9 cellular contexts compared by ENCODE assay signal in the genomic region with DNA sequence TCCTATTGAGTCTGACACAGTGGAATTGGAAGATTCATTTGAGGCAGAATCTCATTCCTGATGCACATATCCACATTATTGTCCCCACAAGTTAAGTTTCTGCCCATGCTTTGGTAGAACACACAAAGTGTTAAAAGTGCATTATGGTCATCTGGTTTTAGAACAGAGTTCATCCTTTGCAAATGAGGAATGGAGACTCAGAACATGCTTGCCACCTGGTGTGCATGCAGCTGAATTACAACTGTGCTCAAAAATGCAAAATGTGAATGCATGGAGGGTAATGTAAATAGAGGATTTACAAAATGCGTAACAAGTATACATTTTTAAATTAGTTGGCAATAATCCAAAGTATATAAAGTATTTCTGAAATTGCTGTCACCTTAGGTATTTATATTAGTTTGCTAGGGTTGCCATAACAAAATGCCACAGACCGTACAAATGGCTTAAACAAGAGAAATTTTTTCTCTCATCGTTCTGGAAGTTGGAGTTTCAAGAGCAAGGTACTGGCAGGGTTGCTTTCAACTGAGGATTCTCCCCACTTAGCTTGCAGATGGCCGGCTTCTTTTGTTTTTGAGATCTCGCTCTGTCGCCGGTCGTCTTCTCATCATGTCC.
DNase-seq lines count a peak whose midpoint lies in the region; ATAC-seq, FAIRE-seq and TF ChIP-seq lines count a peak whose summit lies in the region.
"Had no signal": no experiment of that assay in that cellular context is flagged by ENCODE, and none has a peak within 500 bp of the region (broad histone marks: within the 10 kb centered on the region; RNA-seq: fewer than 3 reads in every experiment).

No MANE protein-coding gene starts in this region.

- peak; percentile 86 for FAIRE-seq in HepG2 (lab: Jason Lieb, UNC)

- ATAC-seq in HepG2, result peak; percentile 78

- 33% methylated on average over 8 of the region's 8 CpGs for WGBS in HepG2 (ENCODE audit: low lambda C conversion rate)

- no peak for TF ChIP-seq POLR2A in HepG2 (IDR thresholded peaks at IDR 0.05; ENCODE audit: insufficient read depth in 1 of 2, low read depth in 2 of 2, low read length in 2 of 2)

- DNase-seq in SKM-1 treated with dmso at 0.1 percent for 144 hours (lab: John Stamatoyannopoulos, UW; ENCODE audit: unreplicated experiment), result peak; percentile 45
- no peak for DNase-seq in SKM-1 (lab: John Stamatoyannopoulos, UW; ENCODE audit: unreplicated experiment)
- peak; percentile 52 for DNase-seq in NCI-H1694 (lab: John Stamatoyannopoulos, UW)
- DNase-seq in astrocyte of the spinal cord (ENCODE audit: low read depth, low spot score), result peak; percentile 33
- DNase-seq in HepG2 (ENCODE audit: low spot score), result peak; percentile 13
- DNase-seq in ureter (ENCODE audit: low spot score), result no peak
- no peak for DNase-seq in activated CD4-positive, alpha-beta T cell treated with anti-CD3 and anti-CD28 coated beads, Interleukin-2, amount 10 ng/mL, durations not matched to agents 7 days and 5 days

- peak; percentile 21; the same call in 1 of the 2 replicates for TF ChIP-seq CTCF in HEK293 (tag by site-specific recombination; IDR thresholded peaks at IDR 0.05)
- peak; percentile 80 for TF ChIP-seq CTCF in astrocyte of the spinal cord (IDR thresholded peaks at IDR 0.05; ENCODE audit: low read depth, low read length)
- TF ChIP-seq CTCF in HepG2 (CRISPR knock-in tag; IDR thresholded peaks at IDR 0.05), result peak; percentile 76

- H3K27me3 ChIP-seq in HepG2 (ENCODE audit: control insufficient read depth in 1 of 2, insufficient read depth in 2 of 2, low read length in 2 of 2), result no peaks in the 10 kb centered on the region

- no peak overlapping the region for H3K27ac Mint-ChIP-seq in activated CD4-positive, alpha-beta T cell treated with anti-CD3 and anti-CD28 coated beads, Interleukin-2, amount 10 ng/mL, durations not matched to agents 7 days and 5 days
- H3K27ac Mint-ChIP-seq: activated naive CD4-positive, alpha-beta T cell treated with anti-CD3 and anti-CD28 coated beads, Interleukin-2, amount 50 U/mL, for 24 hours had no signal

- H3K79me2 ChIP-seq in HepG2 (ENCODE audit: insufficient read depth, low read length), result no peaks in the 10 kb centered on the region

- H3K27ac ChIP-seq in HEK293 (ENCODE audit: extremely low read depth, low read depth, low read length), result no peak overlapping the region
- no peak overlapping the region for H3K27ac ChIP-seq in HepG2 (ENCODE audit: extremely low read length, insufficient read depth, low read length)

- POLR2A ChIA-PET in HEK293 (lab: Yijun Ruan, JAX), result no interaction called here
- POLR2A ChIA-PET in HepG2 (lab: Yijun Ruan, JAX), result no interaction called here
- POLR2A ChIA-PET in activated CD4-positive, alpha-beta T cell treated with anti-CD3 and anti-CD28 coated beads, Interleukin-2, amount 10 ng/mL, durations not matched to agents 7 days and 5 days (lab: Charles Lee), result no interaction called here

- H3K27me3 Mint-ChIP-seq in activated CD4-positive, alpha-beta T cell treated with anti-CD3 and anti-CD28 coated beads, Interleukin-2, amount 10 ng/mL, durations not matched to agents 7 days and 5 days, result no peaks in the 10 kb centered on the region
- H3K27me3 Mint-ChIP-seq: activated naive CD4-positive, alpha-beta T cell treated with anti-CD3 and anti-CD28 coated beads, Interleukin-2, amount 50 U/mL, for 24 hours had no signal

- no peaks in the 10 kb centered on the region for H3K9me3 Mint-ChIP-seq in activated CD4-positive, alpha-beta T cell treated with anti-CD3 and anti-CD28 coated beads, Interleukin-2, amount 10 ng/mL, durations not matched to agents 7 days and 5 days

- H3K4me2 ChIP-seq in HepG2 (ENCODE audit: low read depth, low read length), result no peak overlapping the region

- H3K4me1 Mint-ChIP-seq in activated CD4-positive, alpha-beta T cell treated with anti-CD3 and anti-CD28 coated beads, Interleukin-2, amount 10 ng/mL, durations not matched to agents 7 days and 5 days, result no peaks in the 10 kb centered on the region
- H3K4me1 Mint-ChIP-seq: activated naive CD4-positive, alpha-beta T cell treated with anti-CD3 and anti-CD28 coated beads, Interleukin-2, amount 50 U/mL, for 24 hours had no signal

- H3K9ac ChIP-seq in HepG2 (ENCODE audit: insufficient read depth, low read depth, low read length), result no peak overlapping the region

- in situ Hi-C loops in astrocyte of the spinal cord (cut with HindIII; ENCODE audit: low sequenced_read_pairs), result no loop called here
- in situ Hi-C loops in HepG2 (cut with HindIII; ENCODE audit: extremely low pct_ligation_motif_present, low pct_unique_long_range_greater_than_20kb), result loop anchor here (5.0 kb wide), 1 partner anchor 1088 kb away; a partner anchor contains a TSS

- no TSS peak for BruUV-seq in HepG2 (replicated peaks; lab: Mats Ljungman, UMichigan)

- H3K4me3 ChIP-seq in HEK293 (ENCODE audit: low read depth, low read length) (no peak overlapping the region), astrocyte of the spinal cord (ENCODE audit: low read depth, low read length) (no peak overlapping the region), HepG2 (replicated peaks in 1 of 3; ENCODE audit: insufficient read depth in 1 of 3, low read depth in 2 of 3, low read length in 3 of 3) (no peak overlapping the region)

- CTCF ChIA-PET in HEK293 (lab: Yijun Ruan, JAX) (interaction anchor here (0.6 to 5.3 kb wide), 8 partner anchors 10 to 1092 kb away, joined by 3 to 80 read pairs (median 4); a partner anchor contains a TSS), HepG2 (lab: Yijun Ruan, JAX; ENCODE audit: low intra/inter-chr PET ratio, low total read pairs) (interaction anchor here (2.3 kb wide), 1 partner anchor 1089 kb away, joined by 20 read pairs; no protein-coding TSS in a partner anchor)
- CTCF ChIA-PET in activated CD4-positive, alpha-beta T cell treated with anti-CD3 and anti-CD28 coated beads, Interleukin-2, amount 10 ng/mL, durations not matched to agents 7 days and 5 days (lab: Charles Lee), result no interaction called here

- H3K36me3 Mint-ChIP-seq in activated CD4-positive, alpha-beta T cell treated with anti-CD3 and anti-CD28 coated beads, Interleukin-2, amount 10 ng/mL, durations not matched to agents 7 days and 5 days (ENCODE audit: low read depth), result no peaks in the 10 kb centered on the region
- H3K36me3 Mint-ChIP-seq: activated naive CD4-positive, alpha-beta T cell treated with anti-CD3 and anti-CD28 coated beads, Interleukin-2, amount 50 U/mL, for 24 hours had no signal

- no peak for TF ChIP-seq EP300 in HepG2 (IDR thresholded peaks at IDR 0.05; ENCODE audit: low read depth in 2 of 2, low read length in 2 of 2)
- TF ChIP-seq EP300 in HepG2 (CRISPR knock-in tag; IDR thresholded peaks at IDR 0.05; ENCODE audit: borderline replicate concordance), result no peak

- no peak overlapping the region for H3K4me3 Mint-ChIP-seq in activated CD4-positive, alpha-beta T cell treated with anti-CD3 and anti-CD28 coated beads, Interleukin-2, amount 10 ng/mL, durations not matched to agents 7 days and 5 days
- H3K4me3 Mint-ChIP-seq: activated naive CD4-positive, alpha-beta T cell treated with anti-CD3 and anti-CD28 coated beads, Interleukin-2, amount 50 U/mL, for 24 hours had no signal

- no peaks in the 10 kb centered on the region for H3K9me3 ChIP-seq in HEK293 (ENCODE audit: control insufficient read depth, insufficient read depth, low read depth, low read length)
- H3K9me3 ChIP-seq in HepG2 (ENCODE audit: low read length), result no peaks in the 10 kb centered on the region

- H3K4me1 ChIP-seq in HEK293 (ENCODE audit: control insufficient read depth, insufficient read depth, low read length) (no peaks in the 10 kb centered on the region), HepG2 (ENCODE audit: insufficient read depth, low read length) (no peaks in the 10 kb centered on the region)

- no peaks in the 10 kb centered on the region for H4K20me1 ChIP-seq in HepG2 (ENCODE audit: insufficient read depth, low read length)

- peak; percentile 47; the same call in 1 of the 2 replicates for TF ChIP-seq RAD21 in HepG2 (CRISPR knock-in tag; IDR thresholded peaks at IDR 0.05)

- no peak overlapping the region for H2AFZ ChIP-seq in HepG2 (ENCODE audit: low read length)

- intact Hi-C loops in HepG2 (cut with micrococcal nuclease; ENCODE audit: unreplicated experiment), result loop anchor here (1.0 kb wide), 1 partner anchor 1089 kb away; no protein-coding TSS in a partner anchor

- H3K36me3 ChIP-seq in HEK293 (ENCODE audit: control insufficient read depth in 2 of 2, insufficient read depth in 1 of 2, low read length in 2 of 2), result no peaks in the 10 kb centered on the region
- no peaks in the 10 kb centered on the region for H3K36me3 ChIP-seq in HepG2 (replicated peaks in 1 of 2; ENCODE audit: control insufficient read depth in 1 of 2, insufficient read depth in 2 of 2, low read length in 2 of 2)

TF ChIP-seq in HEK293, 187 proteins besides CTCF, POLR2A, EP300 and RAD21 (continues in another document):
- no peak for TF ChIP-seq ZNF785 (tag by site-specific recombination; IDR thresholded peaks at IDR 0.05)
- no peak for TF ChIP-seq ZNF354C (tag by site-specific recombination; IDR thresholded peaks at IDR 0.05; ENCODE audit: borderline replicate concordance, low read depth)
- peak; percentile 68 for TF ChIP-seq ZNF654 (tag by site-specific recombination; IDR thresholded peaks at IDR 0.05; ENCODE audit: low read depth)
- TF ChIP-seq, protein P1, sequence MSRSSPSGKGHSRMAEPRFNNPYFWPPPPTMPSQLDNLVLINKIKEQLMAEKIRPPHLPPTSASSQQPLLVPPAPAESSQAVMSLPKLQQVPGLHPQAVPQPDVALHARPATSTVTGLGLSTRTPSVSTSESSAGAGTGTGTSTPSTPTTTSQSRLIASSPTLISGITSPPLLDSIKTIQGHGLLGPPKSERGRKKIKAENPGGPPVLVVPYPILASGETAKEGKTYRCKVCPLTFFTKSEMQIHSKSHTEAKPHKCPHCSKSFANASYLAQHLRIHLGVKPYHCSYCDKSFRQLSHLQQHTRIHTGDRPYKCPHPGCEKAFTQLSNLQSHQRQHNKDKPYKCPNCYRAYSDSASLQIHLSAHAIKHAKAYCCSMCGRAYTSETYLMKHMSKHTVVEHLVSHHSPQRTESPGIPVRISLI (tag by site-specific recombination; IDR thresholded peaks at IDR 0.05), result no peak

TF ChIP-seq in HepG2, 621 proteins besides CTCF, POLR2A, EP300 and RAD21:
- peak; percentile 73; the same call in 1 of the 2 replicates for TF ChIP-seq ZNF652 (CRISPR knock-in tag; IDR thresholded peaks at IDR 0.05; ENCODE audit: borderline replicate concordance, low read depth)
- TF ChIP-seq STAG1 (CRISPR knock-in tag; IDR thresholded peaks at IDR 0.05), result peak; percentile 84
- peak; percentile 80 for TF ChIP-seq SMC3 (IDR thresholded peaks at IDR 0.05; ENCODE audit: low read length)
- TF ChIP-seq SP4 (CRISPR knock-in tag; IDR thresholded peaks at IDR 0.05), result no peak

Comparison
In these comparisons a context has a peak if more than half of its experiments do, and no peak if none do; other contexts are left out.
1. DNase-seq: peak in SKM-1 treated with dmso at 0.1 percent for 144 hours (single experiment), NCI-H1694 (single experiment), astrocyte of the spinal cord (single experiment) and HepG2 (single experiment); none in SKM-1 (single experiment), ureter (single experiment) and activated CD4-positive, alpha-beta T cell treated with anti-CD3 and anti-CD28 coated beads, Interleukin-2, amount 10 ng/mL, durations not matched to agents 7 days and 5 days (single experiment).
2. CTCF ChIP-seq: peak in every context shown above with its lines; median percentile 80 in astrocyte of the spinal cord; 76 in HepG2; 21 in HEK293.